Comparison of ENCODE assay signal across 1 cellular context in genomic region chr4:99157478-99157935, GRCh38.
TF ChIP-seq lines count a peak whose summit lies in the region.

No MANE protein-coding gene starts in this region.

TF ChIP-seq in HepG2, 621 proteins besides CTCF, POLR2A, EP300 and RAD21 (continued from another document and continues in another):
- TF ChIP-seq, protein P1, sequence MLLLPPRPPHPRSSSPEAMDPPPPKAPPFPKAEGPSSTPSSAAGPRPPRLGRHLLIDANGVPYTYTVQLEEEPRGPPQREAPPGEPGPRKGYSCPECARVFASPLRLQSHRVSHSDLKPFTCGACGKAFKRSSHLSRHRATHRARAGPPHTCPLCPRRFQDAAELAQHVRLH (CRISPR knock-in tag; IDR thresholded peaks at IDR 0.05; ENCODE audit: borderline replicate concordance, low read depth), result 0 out of 2 replicates have a peak, but pooled peaks have one; percentile 20
- TF ChIP-seq KLF11 (CRISPR knock-in tag; IDR thresholded peaks at IDR 0.05) (no peak), ZSCAN9 (CRISPR knock-in tag; IDR thresholded peaks at IDR 0.05; ENCODE audit: borderline replicate concordance) (peak; percentile 87), PHF8 (CRISPR knock-in tag; IDR thresholded peaks at IDR 0.05) (no peak), ZNF670 (CRISPR knock-in tag; IDR thresholded peaks at IDR 0.05; ENCODE audit: borderline replicate concordance) (no peak), KDM4B (CRISPR knock-in tag; IDR thresholded peaks at IDR 0.05) (peak; percentile 86), SSRP1 (CRISPR knock-in tag; IDR thresholded peaks at IDR 0.05) (no peak), SALL1 (CRISPR knock-in tag; IDR thresholded peaks at IDR 0.05) (peak; percentile 74; the same call in 1 of the 2 replicates), ZNF138 (CRISPR knock-in tag; IDR thresholded peaks at IDR 0.05; ENCODE audit: low read depth) (no peak), ZNF18 (CRISPR knock-in tag; IDR thresholded peaks at IDR 0.05; ENCODE audit: insufficient replicate concordance) (no peak), ATM (IDR thresholded peaks at IDR 0.05; ENCODE audit: borderline replicate concordance) (peak; percentile 74; the same call in 1 of the 2 replicates), HES4 (CRISPR knock-in tag; IDR thresholded peaks at IDR 0.05; ENCODE audit: borderline replicate concordance) (no peak), ZNF570 (CRISPR knock-in tag; IDR thresholded peaks at IDR 0.05; ENCODE audit: borderline replicate concordance) (no peak), TRAFD1 (CRISPR knock-in tag; IDR thresholded peaks at IDR 0.05; ENCODE audit: borderline replicate concordance) (no peak), ZBTB34 (CRISPR knock-in tag; IDR thresholded peaks at IDR 0.05) (no peak), HINFP (CRISPR knock-in tag; IDR thresholded peaks at IDR 0.05; ENCODE audit: low read depth) (no peak), RAD51 (IDR thresholded peaks at IDR 0.05; ENCODE audit: borderline replicate concordance) (no peak), PHF20 (CRISPR knock-in tag; IDR thresholded peaks at IDR 0.05) (no peak), KLF9 (CRISPR knock-in tag; IDR thresholded peaks at IDR 0.05; ENCODE audit: low read depth) (no peak), SETDB1 (CRISPR knock-in tag; IDR thresholded peaks at IDR 0.05; ENCODE audit: borderline replicate concordance) (no peak), HNF4A (CRISPR knock-in tag; IDR thresholded peaks at IDR 0.05) (peak; percentile 100), CEBPG (CRISPR knock-in tag; IDR thresholded peaks at IDR 0.05) (peak; percentile 95), ZBTB3 (CRISPR knock-in tag; IDR thresholded peaks at IDR 0.05; ENCODE audit: borderline replicate concordance, low read depth) (no peak), FOXA3 (CRISPR knock-in tag; IDR thresholded peaks at IDR 0.05) (peak; percentile 100), MYPOP (CRISPR knock-in tag; IDR thresholded peaks at IDR 0.05) (no peak; the same call in 1 of the 2 replicates), ZBTB8A (CRISPR knock-in tag; IDR thresholded peaks at IDR 0.05; ENCODE audit: borderline replicate concordance, low read depth) (no peak), SAP130 (CRISPR knock-in tag; IDR thresholded peaks at IDR 0.05; ENCODE audit: low read depth) (peak; percentile 80), XBP1 (CRISPR knock-in tag; IDR thresholded peaks at IDR 0.05) (peak; percentile 65; the same call in 1 of the 2 replicates), ZSCAN20 (CRISPR knock-in tag; IDR thresholded peaks at IDR 0.05; ENCODE audit: borderline replicate concordance) (no peak), YEATS2 (CRISPR knock-in tag; IDR thresholded peaks at IDR 0.05; ENCODE audit: borderline replicate concordance) (0 out of 2 replicates have a peak, but pooled peaks have one; percentile 20), NR2F6 (IDR thresholded peaks at IDR 0.05) (peak; percentile 94), NR2F6 (CRISPR knock-in tag; IDR thresholded peaks at IDR 0.05) (peak; percentile 88), ZNF616 (CRISPR knock-in tag; IDR thresholded peaks at IDR 0.05; ENCODE audit: low read depth) (no peak), CBX5 (CRISPR knock-in tag; IDR thresholded peaks at IDR 0.05; ENCODE audit: borderline replicate concordance) (no peak), ZNF354B (CRISPR knock-in tag; IDR thresholded peaks at IDR 0.05) (no peak), ZNF383 (CRISPR knock-in tag; IDR thresholded peaks at IDR 0.05; ENCODE audit: borderline replicate concordance) (no peak), PITX1 (CRISPR knock-in tag; IDR thresholded peaks at IDR 0.05) (peak; percentile 91), ZNF225 (CRISPR knock-in tag; IDR thresholded peaks at IDR 0.05) (no peak), MTF1 (CRISPR knock-in tag; IDR thresholded peaks at IDR 0.05) (no peak), GTF2F1 (IDR thresholded peaks at IDR 0.05; ENCODE audit: low read length) (no peak), ZNF660 (CRISPR knock-in tag; IDR thresholded peaks at IDR 0.05; ENCODE audit: borderline replicate concordance, low read depth) (no peak), ZNF713 (CRISPR knock-in tag; IDR thresholded peaks at IDR 0.05) (no peak), ETV5 (CRISPR knock-in tag; IDR thresholded peaks at IDR 0.05; ENCODE audit: borderline replicate concordance) (peak; percentile 80; the same call in 1 of the 2 replicates), ZNF335 (CRISPR knock-in tag; IDR thresholded peaks at IDR 0.05) (0 out of 2 replicates have a peak, but pooled peaks have one; percentile 24), ZNF160 (CRISPR knock-in tag; IDR thresholded peaks at IDR 0.05) (no peak; the same call in 1 of the 2 replicates)
- TF ChIP-seq, protein P2, sequence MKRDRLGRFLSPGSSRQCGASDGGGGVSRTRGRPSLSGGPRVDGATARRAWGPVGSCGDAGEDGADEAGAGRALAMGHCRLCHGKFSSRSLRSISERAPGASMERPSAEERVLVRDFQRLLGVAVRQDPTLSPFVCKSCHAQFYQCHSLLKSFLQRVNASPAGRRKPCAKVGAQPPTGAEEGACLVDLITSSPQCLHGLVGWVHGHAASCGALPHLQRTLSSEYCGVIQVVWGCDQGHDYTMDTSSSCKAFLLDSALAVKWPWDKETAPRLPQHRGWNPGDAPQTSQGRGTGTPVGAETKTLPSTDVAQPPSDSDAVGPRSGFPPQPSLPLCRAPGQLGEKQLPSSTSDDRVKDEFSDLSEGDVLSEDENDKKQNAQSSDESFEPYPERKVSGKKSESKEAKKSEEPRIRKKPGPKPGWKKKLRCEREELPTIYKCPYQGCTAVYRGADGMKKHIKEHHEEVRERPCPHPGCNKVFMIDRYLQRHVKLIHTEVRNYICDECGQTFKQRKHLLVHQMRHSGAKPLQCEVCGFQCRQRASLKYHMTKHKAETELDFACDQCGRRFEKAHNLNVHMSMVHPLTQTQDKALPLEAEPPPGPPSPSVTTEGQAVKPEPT (CRISPR knock-in tag; IDR thresholded peaks at IDR 0.05; ENCODE audit: low read depth), result no peak
- TF ChIP-seq, protein P3, sequence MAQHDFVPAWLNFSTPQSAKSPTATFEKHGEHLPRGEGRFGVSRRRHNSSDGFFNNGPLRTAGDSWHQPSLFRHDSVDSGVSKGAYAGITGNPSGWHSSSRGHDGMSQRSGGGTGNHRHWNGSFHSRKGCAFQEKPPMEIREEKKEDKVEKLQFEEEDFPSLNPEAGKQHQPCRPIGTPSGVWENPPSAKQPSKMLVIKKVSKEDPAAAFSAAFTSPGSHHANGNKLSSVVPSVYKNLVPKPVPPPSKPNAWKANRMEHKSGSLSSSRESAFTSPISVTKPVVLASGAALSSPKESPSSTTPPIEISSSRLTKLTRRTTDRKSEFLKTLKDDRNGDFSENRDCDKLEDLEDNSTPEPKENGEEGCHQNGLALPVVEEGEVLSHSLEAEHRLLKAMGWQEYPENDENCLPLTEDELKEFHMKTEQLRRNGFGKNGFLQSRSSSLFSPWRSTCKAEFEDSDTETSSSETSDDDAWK (CRISPR knock-in tag; IDR thresholded peaks at IDR 0.05), result no peak
- TF ChIP-seq, protein P4, sequence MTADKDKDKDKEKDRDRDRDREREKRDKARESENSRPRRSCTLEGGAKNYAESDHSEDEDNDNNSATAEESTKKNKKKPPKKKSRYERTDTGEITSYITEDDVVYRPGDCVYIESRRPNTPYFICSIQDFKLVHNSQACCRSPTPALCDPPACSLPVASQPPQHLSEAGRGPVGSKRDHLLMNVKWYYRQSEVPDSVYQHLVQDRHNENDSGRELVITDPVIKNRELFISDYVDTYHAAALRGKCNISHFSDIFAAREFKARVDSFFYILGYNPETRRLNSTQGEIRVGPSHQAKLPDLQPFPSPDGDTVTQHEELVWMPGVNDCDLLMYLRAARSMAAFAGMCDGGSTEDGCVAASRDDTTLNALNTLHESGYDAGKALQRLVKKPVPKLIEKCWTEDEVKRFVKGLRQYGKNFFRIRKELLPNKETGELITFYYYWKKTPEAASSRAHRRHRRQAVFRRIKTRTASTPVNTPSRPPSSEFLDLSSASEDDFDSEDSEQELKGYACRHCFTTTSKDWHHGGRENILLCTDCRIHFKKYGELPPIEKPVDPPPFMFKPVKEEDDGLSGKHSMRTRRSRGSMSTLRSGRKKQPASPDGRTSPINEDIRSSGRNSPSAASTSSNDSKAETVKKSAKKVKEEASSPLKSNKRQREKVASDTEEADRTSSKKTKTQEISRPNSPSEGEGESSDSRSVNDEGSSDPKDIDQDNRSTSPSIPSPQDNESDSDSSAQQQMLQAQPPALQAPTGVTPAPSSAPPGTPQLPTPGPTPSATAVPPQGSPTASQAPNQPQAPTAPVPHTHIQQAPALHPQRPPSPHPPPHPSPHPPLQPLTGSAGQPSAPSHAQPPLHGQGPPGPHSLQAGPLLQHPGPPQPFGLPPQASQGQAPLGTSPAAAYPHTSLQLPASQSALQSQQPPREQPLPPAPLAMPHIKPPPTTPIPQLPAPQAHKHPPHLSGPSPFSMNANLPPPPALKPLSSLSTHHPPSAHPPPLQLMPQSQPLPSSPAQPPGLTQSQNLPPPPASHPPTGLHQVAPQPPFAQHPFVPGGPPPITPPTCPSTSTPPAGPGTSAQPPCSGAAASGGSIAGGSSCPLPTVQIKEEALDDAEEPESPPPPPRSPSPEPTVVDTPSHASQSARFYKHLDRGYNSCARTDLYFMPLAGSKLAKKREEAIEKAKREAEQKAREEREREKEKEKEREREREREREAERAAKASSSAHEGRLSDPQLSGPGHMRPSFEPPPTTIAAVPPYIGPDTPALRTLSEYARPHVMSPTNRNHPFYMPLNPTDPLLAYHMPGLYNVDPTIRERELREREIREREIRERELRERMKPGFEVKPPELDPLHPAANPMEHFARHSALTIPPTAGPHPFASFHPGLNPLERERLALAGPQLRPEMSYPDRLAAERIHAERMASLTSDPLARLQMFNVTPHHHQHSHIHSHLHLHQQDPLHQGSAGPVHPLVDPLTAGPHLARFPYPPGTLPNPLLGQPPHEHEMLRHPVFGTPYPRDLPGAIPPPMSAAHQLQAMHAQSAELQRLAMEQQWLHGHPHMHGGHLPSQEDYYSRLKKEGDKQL (CRISPR knock-in tag; IDR thresholded peaks at IDR 0.05; ENCODE audit: low read depth), result peak; percentile 98
- TF ChIP-seq, protein P5, sequence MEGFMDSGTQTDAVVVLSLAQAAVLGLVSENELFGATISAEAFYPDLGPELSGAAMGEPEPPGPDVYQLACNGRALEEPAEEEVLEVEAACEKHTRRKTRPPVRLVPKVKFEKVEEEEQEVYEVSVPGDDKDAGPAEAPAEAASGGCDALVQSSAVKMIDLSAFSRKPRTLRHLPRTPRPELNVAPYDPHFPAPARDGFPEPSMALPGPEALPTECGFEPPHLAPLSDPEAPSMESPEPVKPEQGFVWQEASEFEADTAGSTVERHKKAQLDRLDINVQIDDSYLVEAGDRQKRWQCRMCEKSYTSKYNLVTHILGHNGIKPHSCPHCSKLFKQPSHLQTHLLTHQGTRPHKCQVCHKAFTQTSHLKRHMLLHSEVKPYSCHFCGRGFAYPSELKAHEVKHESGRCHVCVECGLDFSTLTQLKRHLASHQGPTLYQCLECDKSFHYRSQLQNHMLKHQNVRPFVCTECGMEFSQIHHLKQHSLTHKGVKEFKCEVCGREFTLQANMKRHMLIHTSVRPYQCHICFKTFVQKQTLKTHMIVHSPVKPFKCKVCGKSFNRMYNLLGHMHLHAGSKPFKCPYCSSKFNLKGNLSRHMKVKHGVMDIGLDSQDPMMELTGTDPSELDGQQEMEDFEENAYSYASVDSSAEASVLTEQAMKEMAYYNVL (CRISPR knock-in tag; IDR thresholded peaks at IDR 0.05; ENCODE audit: borderline replicate concordance), result peak; percentile 76; the same call in 1 of the 2 replicates
